1 cellular context compared by ENCODE assay signal in genomic region chrX:55801811-55802210, GRCh38.
TF ChIP-seq lines count a peak whose summit lies in the region.

No MANE protein-coding gene starts in this region.

TF ChIP-seq in HCT116, 20 proteins besides CTCF, POLR2A, EP300 and RAD21 (continued from another document):
- TF ChIP-seq SIN3A (IDR thresholded peaks at IDR 0.05; ENCODE audit: low read depth) (no peak), YY1 (IDR thresholded peaks at IDR 0.05; ENCODE audit: extremely low read depth, insufficient replicate concordance, low read depth, low read length) (no peak)
